Comparison of ENCODE assay signal across 25 cellular contexts in the genomic region with DNA sequence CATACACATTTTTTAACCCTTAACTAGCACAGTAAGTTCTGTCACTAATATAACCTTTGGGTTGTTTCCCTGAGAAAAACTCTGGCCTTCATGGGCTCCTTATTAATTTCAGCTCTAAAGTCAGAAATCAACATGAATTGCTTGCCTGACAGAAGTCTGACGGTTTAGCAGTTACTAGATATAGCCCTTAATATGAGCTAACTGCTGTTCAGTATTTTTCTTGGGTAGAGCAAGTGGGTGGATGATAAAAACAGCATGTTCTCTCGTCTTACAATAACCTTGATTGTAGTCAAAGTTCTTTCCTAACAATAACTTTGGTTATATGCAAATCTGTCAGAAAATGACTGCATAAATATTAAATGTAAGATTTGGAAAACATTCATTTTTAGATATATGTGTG.
"Had no signal": no experiment of that assay in that cellular context is flagged by ENCODE, and none has a peak within 500 bp of the region (broad histone marks: within the 10 kb centered on the region; RNA-seq: fewer than 3 reads in every experiment).

No MANE protein-coding gene starts in this region.

- H3K27me3 ChIP-seq: gastrocnemius medialis, right lobe of liver, tibial nerve, upper lobe of left lung, uterus had no signal

- H3K27ac ChIP-seq: epithelial cell of prostate, gastrocnemius medialis, lower lobe of right lung, neutrophil, parathyroid adenoma, psoas muscle, right lobe of liver, thoracic aorta, tibial nerve, upper lobe of left lung, uterus had no signal

- H3K9me3 ChIP-seq: gastrocnemius medialis, lower lobe of right lung, neutrophil, psoas muscle, right lobe of liver, thoracic aorta, tibial nerve, upper lobe of left lung, uterus had no signal

- FAIRE-seq: colon, keratinocyte had no signal

- H3K4me3 ChIP-seq: gastrocnemius medialis, lower lobe of right lung, psoas muscle, right lobe of liver, smooth muscle cell, thoracic aorta, tibial nerve, upper lobe of left lung, uterus had no signal

- H3K36me3 ChIP-seq: gastrocnemius medialis, lower lobe of right lung, neutrophil, right lobe of liver, thoracic aorta, tibial nerve, upper lobe of left lung, uterus had no signal

- DNase-seq: effector CD8-positive, alpha-beta T cell; endodermal cell; foreskin fibroblast; gastrocnemius medialis; left ventricle myocardium superior; lower lobe of right lung; natural killer cell; psoas muscle; right lobe of liver; stimulated activated CD4-positive, alpha-beta T cell treated with anti-CD3 and anti-CD28 coated beads, Interleukin-12 subunit alpha, Interleukin-12 subunit beta, amount 100 ng/mL, for 4 hours; stimulated activated CD4-positive, alpha-beta T cell treated with anti-CD3 and anti-CD28 coated beads, Interleukin-1b, Interleukin-23, amount 100 ng/mL, for 48 hours; stimulated activated CD4-positive, alpha-beta T cell treated with anti-CD3 and anti-CD28 coated beads, Interleukin-4, amount 100 ng/mL, for 1 hour; stimulated activated CD8-positive, alpha-beta memory T cell treated with anti-CD3 and anti-CD28 coated beads, Interleukin-4, amount 100 ng/mL, for 48 hours; stimulated activated naive CD4-positive, alpha-beta T cell; stimulated activated naive CD8-positive, alpha-beta T cell treated with anti-CD3 and anti-CD28 coated beads, Interleukin-15, amount 100 ng/mL, for 72 hours; uterus had no signal

- H3K4me1 ChIP-seq: lower lobe of right lung, psoas muscle, right lobe of liver, uterus had no signal
